27 cellular contexts compared by ENCODE assay signal in the genomic region with DNA sequence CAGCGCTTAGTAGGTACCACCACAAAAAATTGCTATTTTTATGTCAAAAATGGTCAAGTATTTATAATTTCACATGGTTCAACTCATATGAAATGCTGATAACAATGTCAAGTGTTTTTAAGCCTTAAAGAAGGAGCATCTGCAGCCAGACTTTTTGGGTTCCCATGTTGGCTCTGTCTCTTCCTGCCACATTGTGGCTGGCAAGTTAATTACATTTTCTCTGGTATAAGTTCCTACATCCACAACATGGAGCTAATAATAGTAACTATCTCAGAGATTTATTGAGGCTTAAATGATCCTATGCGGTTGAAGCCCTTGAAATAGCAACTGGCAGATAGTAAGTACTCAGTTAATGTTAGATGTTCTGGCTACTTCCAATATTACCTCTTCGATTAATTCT. TPM values are rescaled to one million over a fixed set of nuclear protein-coding genes. Genes with fewer than 3 reads are reported as not detected.
"Had no signal": no experiment of that assay in that cellular context is flagged by ENCODE, and none has a peak within 500 bp of the region (broad histone marks: within the 10 kb centered on the region; RNA-seq: fewer than 3 reads in every experiment).

No MANE protein-coding gene starts in this region.

- DNase-seq: activated B cell treated with CpG ODN at 0.5 μM for 24 hours; activated CD4-positive, alpha-beta T cell treated with anti-CD3 and anti-CD28 coated beads for 36 hours; activated CD4-positive, alpha-beta T cell treated with anti-CD3 and anti-CD28 coated beads, Interleukin-2, amount 50 U/mL, for 4 hours; activated CD8-positive, alpha-beta memory T cell treated with anti-CD3 and anti-CD28 coated beads, Interleukin-2, amount 50 U/mL, for 48 hours; activated naive CD4-positive, alpha-beta T cell; activated T-cell treated with anti-CD3 and anti-CD28 coated beads, Interleukin-2, amount 50 U/mL, for 4 hours; adrenal gland; effector memory CD4-positive, alpha-beta T cell; glutamatergic neuron; immature natural killer cell; kidney glomerular epithelial cell; left lung; pancreas; right cardiac atrium; stimulated activated CD4-positive, alpha-beta T cell treated with anti-CD3 and anti-CD28 coated beads, Interleukin-12 subunit alpha, Interleukin-12 subunit beta, amount 100 ng/mL, for 4 hours; stimulated activated CD4-positive, alpha-beta T cell treated with anti-CD3 and anti-CD28 coated beads, Interleukin-4, amount 100 ng/mL, for 4 hours; stimulated activated naive CD8-positive, alpha-beta T cell treated with anti-CD3 and anti-CD28 coated beads, Interleukin-15, Interleukin-2, amounts not matched to agents 100 U/mL and 50 U/mL, for 24 hours; T-helper 9 cell had no signal

- H3K4me1 ChIP-seq: adrenal gland, left lung, pancreas had no signal

- H3K27me3 ChIP-seq: adrenal gland, hepatocyte, left lung, pancreas, tibial nerve had no signal

- H3K9me3 ChIP-seq: adrenal gland, left lung, pancreas, tibial nerve had no signal

- H3K4me3 ChIP-seq: adrenal gland, hepatocyte, left lung, lung, pancreas, tibial nerve had no signal

- H3K27ac ChIP-seq: adrenal gland, hepatocyte, left lung, pancreas had no signal

- ATAC-seq: activated CD4-positive, alpha-beta T cell treated with anti-CD3 and anti-CD28 coated beads for 36 hours; activated T-cell treated with anti-CD3 and anti-CD28 coated beads, Interleukin-2, amount 50 U/mL, for 4 hours; esophagus mucosa; left lung; natural killer cell treated with Interleukin-12 subunit alpha and Interleukin-12 subunit beta and Interleukin-15 and Interleukin-18, amount 100 ng/mL, for 72 hours; pancreas; right cardiac atrium; stimulated activated naive CD8-positive, alpha-beta T cell treated with anti-CD3 and anti-CD28 coated beads, Interleukin-15, Interleukin-2, amounts not matched to agents 100 U/mL and 50 U/mL, for 24 hours had no signal

- H3K36me3 ChIP-seq: adrenal gland, left lung, pancreas, tibial nerve had no signal

RNA-seq across cellular contexts. Expression of gene ATP10B, which starts 5.4 kb away (rescaled TPM):
- total RNA-seq: activated B cell treated with CpG ODN at 0.5 μM for 24 hours; activated CD4-positive, alpha-beta T cell treated with anti-CD3 and anti-CD28 coated beads for 36 hours; activated CD8-positive, alpha-beta memory T cell treated with anti-CD3 and anti-CD28 coated beads for 36 hours; activated T-helper 2 cell treated with anti-CD3 and anti-CD28 coated beads, Interferon-gamma antibody, Interleukin-2, Interleukin-4, amounts not matched to agents 10 μg/mL and 5 μg/mL and 100 μg/mL, durations not matched to agents 14 hours and 24 hours and 36 hours; astrocyte; natural killer cell treated with Interleukin-12 subunit alpha and Interleukin-12 subunit beta and Interleukin-15 and Interleukin-18, amount 100 ng/mL, for 72 hours; pulmonary artery endothelial cell; right cardiac atrium had no signal
- polyA plus RNA-seq: immature natural killer cell had no signal
